ENCODE assay signal across 8 cellular contexts in genomic region chr16:71894229-71894920, GRCh38. TPM values are rescaled to one million over a fixed set of nuclear protein-coding genes. Genes with fewer than 3 reads are reported as not detected.
DNase-seq lines count a peak whose midpoint lies in the region; ATAC-seq and TF ChIP-seq lines count a peak whose summit lies in the region.

No MANE protein-coding gene starts in this region.

- no peaks in the 10 kb centered on the region for H3K4me1 Mint-ChIP-seq in Caco-2 (ENCODE audit: low read depth, unreplicated experiment)
- H3K4me1 Mint-ChIP-seq in T-helper 1 cell treated with Interleukin-12 subunit alpha and Interleukin-12 subunit beta and Interleukin-4 antibody, amounts not matched to agents 30 μg/mL and 1 μg/mL, for 36 hours (ENCODE audit: low read depth) = peaks cover 9% of the 10 kb centered on the region
- peaks cover 5% of the 10 kb centered on the region for H3K4me1 Mint-ChIP-seq in MCF 10A (ENCODE audit: insufficient read depth, unreplicated experiment)
- H3K4me1 Mint-ChIP-seq in immature natural killer cell = peaks cover 31 to 36% of the 10 kb centered on the region in 2 donors

- H3K36me3 Mint-ChIP-seq in Caco-2 (ENCODE audit: insufficient read depth, unreplicated experiment) (peaks cover 58% of the 10 kb centered on the region), MCF 10A (ENCODE audit: insufficient read depth, unreplicated experiment) (peaks cover 10% of the 10 kb centered on the region), immature natural killer cell (no peaks in the 10 kb centered on the region)
- H3K36me3 Mint-ChIP-seq in T-helper 1 cell treated with Interleukin-12 subunit alpha and Interleukin-12 subunit beta and Interleukin-4 antibody, amounts not matched to agents 30 μg/mL and 1 μg/mL, for 36 hours (ENCODE audit: low read depth) = peaks cover 8% of the 10 kb centered on the region

- no peaks in the 10 kb centered on the region for H3K27me3 ChIP-seq in Caco-2 (replicated peaks; ENCODE audit: control insufficient read depth, insufficient read depth, low read length)
- H3K27me3 ChIP-seq in skeletal muscle tissue (ENCODE audit: control insufficient read depth in 3 of 3, insufficient read depth in 3 of 3, low read length in 3 of 3) = no peaks in the 10 kb centered on the region

- CTCF ChIA-PET in Caco-2 (lab: Charles Lee) = interaction anchor here (0.6 to 1.5 kb wide), 4 partner anchors 10 to 268 kb away, joined by 3 to 16 read pairs (median 4); partner anchors contain the start of genes MARVELD3 and ZNF821
- CTCF ChIA-PET in MCF 10A (lab: Yijun Ruan, JAX) = interaction anchor here (0.6 to 1.6 kb wide), 6 partner anchors 12 to 1336 kb away, joined by 3 to 8 read pairs (median 4); no protein-coding TSS in a partner anchor

- H3K27me3 Mint-ChIP-seq in Caco-2 (ENCODE audit: insufficient read depth, unreplicated experiment) (no peaks in the 10 kb centered on the region), MCF 10A (ENCODE audit: insufficient read depth, unreplicated experiment) (no peaks in the 10 kb centered on the region), immature natural killer cell (ENCODE audit: low read depth in 3 of 3) (peaks cover 9 to 20% (median 17%) of the 10 kb centered on the region in 3 donors)
- H3K27me3 Mint-ChIP-seq in T-helper 1 cell treated with Interleukin-12 subunit alpha and Interleukin-12 subunit beta and Interleukin-4 antibody, amounts not matched to agents 30 μg/mL and 1 μg/mL, for 36 hours (ENCODE audit: low read depth) = no peaks in the 10 kb centered on the region

- BruUV-seq in Caco-2 (replicated peaks; lab: Mats Ljungman, UMichigan) (TSS peak; percentile 86), MCF 10A (replicated peaks; lab: Mats Ljungman, UMichigan) (TSS peak; percentile 66)

- peak; percentile 63 to 67 for DNase-seq in Caco-2
- DNase-seq in HuH-7.5 (ENCODE audit: low spot score) = peak; percentile 24
- DNase-seq in MCF 10A (ENCODE audit: unreplicated experiment) = peak; percentile 72
- peak; percentile 38 to 46 (median 45) for DNase-seq in immature natural killer cell
- DNase-seq in GM19240 (ENCODE audit: insufficient read length, low spot score) = no peak

- intact Hi-C loops in Caco-2 (cut with micrococcal nuclease; ENCODE audit: unreplicated experiment) (loop anchor here (2.0 kb wide), 1 partner anchor 198 kb away; the partner anchor contains the start of genes DHX38 and TXNL4B), MCF 10A (cut with micrococcal nuclease) (loop anchor here (2.0 to 10.0 kb wide), 2 partner anchors 86 to 200 kb away; partner anchors contain the start of genes AP1G1, DHX38 and TXNL4B)

- peak; percentile 39 for ATAC-seq in GM19438 (IDR thresholded peaks at IDR 0.05; ENCODE audit: low read depth, unreplicated experiment)

- peaks cover 2% of the 10 kb centered on the region for H3K36me3 ChIP-seq in Caco-2 (ENCODE audit: control insufficient read depth, insufficient read depth, low read length)
- no peaks in the 10 kb centered on the region for H3K36me3 ChIP-seq in skeletal muscle tissue (ENCODE audit: control insufficient read depth in 3 of 3, insufficient read depth in 3 of 3, low read length in 3 of 3)

- peak in 1 of 2 experiments; percentile 2 for TF ChIP-seq CTCF in Caco-2 (IDR thresholded peaks at IDR 0.05; ENCODE audit: insufficient read depth in 1 of 2, low read depth in 1 of 2, low read length in 1 of 2, severe bottlenecking in 1 of 2, unreplicated experiment in 1 of 2)
- no peak for TF ChIP-seq CTCF in MCF 10A (IDR thresholded peaks at IDR 0.05; ENCODE audit: unreplicated experiment)

- no peaks in the 10 kb centered on the region for H3K9me3 ChIP-seq in Caco-2
- no peaks in the 10 kb centered on the region for H3K9me3 ChIP-seq in skeletal muscle tissue (ENCODE audit: control insufficient read depth in 3 of 3, low read length in 3 of 3)

- POLR2A ChIA-PET in Caco-2 (lab: Charles Lee) = interaction anchor here (0.7 to 1.7 kb wide), 3 partner anchors 11 to 228 kb away, joined by 4 to 12 read pairs (median 6); partner anchors contain the start of genes AP1G1 and ZNF821
- POLR2A ChIA-PET in MCF 10A (lab: Yijun Ruan, JAX) = interaction anchor here (0.6 to 7.8 kb wide), 16 partner anchors 9 to 1372 kb away, joined by 3 to 141 read pairs (median 6); partner anchors contain the start of genes AP1G1, ATXN1L, COG4 and ZNF821

- H3K27ac Mint-ChIP-seq in Caco-2 (ENCODE audit: unreplicated experiment) = peak overlapping the region; percentile 89
- peak overlapping the region; percentile 97 for H3K27ac Mint-ChIP-seq in T-helper 1 cell treated with Interleukin-12 subunit alpha and Interleukin-12 subunit beta and Interleukin-4 antibody, amounts not matched to agents 30 μg/mL and 1 μg/mL, for 36 hours
- peak overlapping the region; percentile 96 for H3K27ac Mint-ChIP-seq in MCF 10A (ENCODE audit: low read depth, unreplicated experiment)
- peak overlapping the region; percentile 94 to 98 (median 97) for H3K27ac Mint-ChIP-seq in immature natural killer cell

- H3K9ac ChIP-seq in skeletal muscle tissue (ENCODE audit: low read depth in 1 of 3, low read length in 3 of 3) = peak overlapping the region; percentile 98 to 99 (median 99)

- peak overlapping the region; percentile 79 for H3K4me3 ChIP-seq in Caco-2 (ENCODE audit: low read depth, low read length)
- peak overlapping the region; percentile 90 to 95 (median 94) for H3K4me3 ChIP-seq in skeletal muscle tissue (ENCODE audit: low read length in 3 of 3)

- H3K4me3 Mint-ChIP-seq in Caco-2 (ENCODE audit: unreplicated experiment) (peak overlapping the region; percentile 79), MCF 10A (ENCODE audit: unreplicated experiment) (peak overlapping the region; percentile 87), immature natural killer cell (peak overlapping the region; percentile 95 to 98 (median 97))
- H3K4me3 Mint-ChIP-seq in T-helper 1 cell treated with Interleukin-12 subunit alpha and Interleukin-12 subunit beta and Interleukin-4 antibody, amounts not matched to agents 30 μg/mL and 1 μg/mL, for 36 hours = peak overlapping the region; percentile 97

- peaks cover 5% of the 10 kb centered on the region; the same call in 1 of the 2 replicates for H3K4me1 ChIP-seq in Caco-2
- H3K4me1 ChIP-seq in skeletal muscle tissue (ENCODE audit: control insufficient read depth in 3 of 3, insufficient read depth in 3 of 3, low read length in 3 of 3) = peaks cover 8 to 22% (median 10%) of the 10 kb centered on the region in 3 donors

- no peaks in the 10 kb centered on the region for H3K9me3 Mint-ChIP-seq in Caco-2 (ENCODE audit: unreplicated experiment)
- no peaks in the 10 kb centered on the region for H3K9me3 Mint-ChIP-seq in T-helper 1 cell treated with Interleukin-12 subunit alpha and Interleukin-12 subunit beta and Interleukin-4 antibody, amounts not matched to agents 30 μg/mL and 1 μg/mL, for 36 hours
- H3K9me3 Mint-ChIP-seq in MCF 10A (ENCODE audit: unreplicated experiment) = no peaks in the 10 kb centered on the region
- no peaks in the 10 kb centered on the region for H3K9me3 Mint-ChIP-seq in immature natural killer cell

- H3K27ac ChIP-seq in skeletal muscle tissue (ENCODE audit: low read depth, low read length) = peak overlapping the region; percentile 100

RNA-seq across cellular contexts. Expression of gene IST1, which starts 1.0 kb away (rescaled TPM):
- 310 and 331 TPM in 2 replicates for total RNA-seq in Caco-2 (2022)
- total RNA-seq in MCF 10A (2022) = 127 TPM in 2 replicates
- polyA plus RNA-seq in immature natural killer cell = 100 to 1,000 TPM in 2 of 3 donors, 10 to 100 TPM in 1; 98.3 to 171 (median 141) TPM
- total RNA-seq in skeletal muscle tissue = 114 TPM

RNA-seq across cellular contexts. Expression of gene ZNF821, which starts 10.4 kb away (rescaled TPM):
- total RNA-seq in Caco-2 (2022) (16.3 and 16.9 TPM in 2 replicates), MCF 10A (2022) (3.4 and 4.4 TPM in 2 replicates), skeletal muscle tissue (5.7 TPM)
- 10 to 100 TPM in 2 of 3 donors, 1 to 10 TPM in 1; 9.3 to 12.6 (median 12.2) TPM for polyA plus RNA-seq in immature natural killer cell

RNA-seq across cellular contexts. Expression of gene ATXN1L, which starts 48.6 kb away (rescaled TPM):
- total RNA-seq in Caco-2 (2022) = 40.6 and 44.8 TPM in 2 replicates
- 18.2 and 20.4 TPM in 2 replicates for total RNA-seq in MCF 10A (2022)
- polyA plus RNA-seq in immature natural killer cell = 10 to 100 TPM in 1 of 3 donors, 1 to 10 TPM in 2; 9.6 to 18.6 (median 9.8) TPM
- 12.0 TPM for total RNA-seq in skeletal muscle tissue
